24 cellular contexts compared by ENCODE assay signal in the genomic region with DNA sequence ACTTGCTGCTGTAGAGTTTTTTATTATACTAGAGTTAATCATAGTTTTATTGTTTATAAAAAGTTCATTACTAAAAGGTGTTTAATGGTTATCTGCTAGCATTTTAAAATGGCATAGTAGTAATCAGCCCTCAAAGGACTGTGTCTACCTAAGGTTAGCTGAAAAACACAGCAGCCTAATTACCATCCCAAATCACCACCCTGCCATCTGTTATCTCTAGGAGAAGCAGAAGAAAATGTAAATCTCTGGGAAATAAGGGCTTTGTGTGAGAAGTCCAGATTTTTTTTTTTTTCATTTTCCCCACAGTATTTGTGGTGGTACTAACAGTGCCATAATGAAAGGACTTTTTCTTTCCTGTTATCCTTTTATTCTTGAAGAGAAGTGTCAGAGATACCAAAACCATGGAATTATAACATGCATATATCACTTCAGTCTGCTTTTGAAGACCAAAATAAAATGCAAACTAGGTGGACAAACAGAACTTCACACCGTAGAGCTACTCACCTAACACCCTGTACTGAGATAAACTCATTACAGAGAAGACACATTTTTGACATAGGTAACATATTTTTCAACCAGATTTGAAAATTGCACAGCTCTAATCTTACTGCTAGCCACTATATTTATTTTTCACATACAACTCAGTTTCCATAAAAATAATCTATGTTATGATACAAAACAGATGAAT.
"Had no signal": no experiment of that assay in that cellular context is flagged by ENCODE, and none has a peak within 500 bp of the region (broad histone marks: within the 10 kb centered on the region; RNA-seq: fewer than 3 reads in every experiment).

No MANE protein-coding gene starts in this region.

- H3K4me3 Mint-ChIP-seq: activated CD4-positive, alpha-beta memory T cell treated with anti-CD3 and anti-CD28 coated beads, Interleukin-2, amount 10 ng/mL, durations not matched to agents 7 days and 5 days; activated CD4-positive, alpha-beta T cell treated with anti-CD3 and anti-CD28 coated beads, Interleukin-2, amount 10 ng/mL, durations not matched to agents 7 days and 5 days; activated T-cell treated with anti-CD3 and anti-CD28 coated beads, Interleukin-2, amount 50 U/mL, for 24 hours; activated T-helper 17 cell treated with anti-CD3 and anti-CD28 coated beads, Interleukin-2, amount 50 U/mL, for 72 hours; natural killer cell; neural progenitor cell had no signal

- DNase-seq: activated CD4-positive, alpha-beta memory T cell treated with anti-CD3 and anti-CD28 coated beads, Interleukin-2, amount 10 ng/mL, durations not matched to agents 7 days and 5 days; activated CD4-positive, alpha-beta T cell treated with anti-CD3 and anti-CD28 coated beads, Interleukin-2, amount 10 ng/mL, durations not matched to agents 7 days and 5 days; activated CD4-positive, CD25-positive, alpha-beta regulatory T cell treated with anti-CD3 and anti-CD28 coated beads, Interleukin-2, amount 50 U/mL, for 72 hours; activated CD8-positive, alpha-beta memory T cell treated with anti-CD3 and anti-CD28 coated beads, Interleukin-2, amount 50 U/mL, for 48 hours; activated gamma-delta T cell treated with Interleukin-2 at 50 U/mL for 16 hours; activated naive CD4-positive, alpha-beta T cell treated with anti-CD3 and anti-CD28 coated beads, Interleukin-2, amount 50 U/mL, for 16 hours; activated T-cell treated with anti-CD3 and anti-CD28 coated beads, Interleukin-2, amount 50 U/mL, for 24 hours; anterior cingulate cortex; body of pancreas; foreskin keratinocyte; heart right ventricle; lower lobe of right lung; mesenchymal stem cell; natural killer cell; occipital lobe; right cardiac atrium; stimulated activated CD4-positive, alpha-beta T cell treated with anti-CD3 and anti-CD28 coated beads, Interleukin-2, amount 100 ng/mL, for 48 hours; stimulated activated naive CD8-positive, alpha-beta T cell treated with anti-CD3 and anti-CD28 coated beads, Interleukin-15, Interleukin-2, amounts not matched to agents 100 U/mL and 50 U/mL, for 24 hours; T-helper 2 cell; upper lobe of left lung had no signal

- H3K36me3 Mint-ChIP-seq: natural killer cell, neural progenitor cell had no signal

- H3K4me1 ChIP-seq: body of pancreas, lower lobe of right lung, neural progenitor cell, parathyroid adenoma, upper lobe of left lung had no signal

- FAIRE-seq: endothelial cell of umbilical vein had no signal

- ATAC-seq: activated T-helper 17 cell treated with anti-CD3 and anti-CD28 coated beads, Interleukin-2, amount 50 U/mL, for 72 hours; body of pancreas; lower lobe of right lung; natural killer cell; stimulated activated naive CD8-positive, alpha-beta T cell treated with anti-CD3 and anti-CD28 coated beads, Interleukin-15, Interleukin-2, amounts not matched to agents 100 U/mL and 50 U/mL, for 24 hours had no signal

- H3K36me3 ChIP-seq: heart right ventricle, lower lobe of right lung, neural progenitor cell, upper lobe of left lung had no signal

- H3K27ac Mint-ChIP-seq: activated CD4-positive, alpha-beta memory T cell treated with anti-CD3 and anti-CD28 coated beads, Interleukin-2, amount 10 ng/mL, durations not matched to agents 7 days and 5 days; activated CD4-positive, alpha-beta T cell treated with anti-CD3 and anti-CD28 coated beads, Interleukin-2, amount 10 ng/mL, durations not matched to agents 7 days and 5 days; activated T-cell treated with anti-CD3 and anti-CD28 coated beads, Interleukin-2, amount 50 U/mL, for 24 hours; activated T-helper 17 cell treated with anti-CD3 and anti-CD28 coated beads, Interleukin-2, amount 50 U/mL, for 72 hours; natural killer cell; neural progenitor cell had no signal

- H3K4me3 ChIP-seq: body of pancreas, heart right ventricle, lower lobe of right lung, neural progenitor cell, upper lobe of left lung had no signal

- H2AFZ ChIP-seq: neural progenitor cell, parathyroid adenoma had no signal

- H3K4me2 ChIP-seq: neural progenitor cell had no signal

- H3K9ac ChIP-seq: neural progenitor cell, parathyroid adenoma had no signal

- H3K27me3 Mint-ChIP-seq: activated CD4-positive, alpha-beta memory T cell treated with anti-CD3 and anti-CD28 coated beads, Interleukin-2, amount 10 ng/mL, durations not matched to agents 7 days and 5 days; activated CD4-positive, alpha-beta T cell treated with anti-CD3 and anti-CD28 coated beads, Interleukin-2, amount 10 ng/mL, durations not matched to agents 7 days and 5 days; activated T-cell treated with anti-CD3 and anti-CD28 coated beads, Interleukin-2, amount 50 U/mL, for 24 hours; activated T-helper 17 cell treated with anti-CD3 and anti-CD28 coated beads, Interleukin-2, amount 50 U/mL, for 72 hours had no signal

- H3K79me2 ChIP-seq: parathyroid adenoma had no signal

- H3K27ac ChIP-seq: body of pancreas, foreskin keratinocyte, lower lobe of right lung, neural progenitor cell, parathyroid adenoma, upper lobe of left lung had no signal

- H3K27me3 ChIP-seq: body of pancreas, foreskin keratinocyte, heart right ventricle, neural progenitor cell, upper lobe of left lung had no signal

- H3K9me3 ChIP-seq: body of pancreas, lower lobe of right lung, upper lobe of left lung had no signal

- H3K4me1 Mint-ChIP-seq: activated CD4-positive, alpha-beta memory T cell treated with anti-CD3 and anti-CD28 coated beads, Interleukin-2, amount 10 ng/mL, durations not matched to agents 7 days and 5 days; activated CD4-positive, alpha-beta T cell treated with anti-CD3 and anti-CD28 coated beads, Interleukin-2, amount 10 ng/mL, durations not matched to agents 7 days and 5 days; activated T-helper 17 cell treated with anti-CD3 and anti-CD28 coated beads, Interleukin-2, amount 50 U/mL, for 72 hours; natural killer cell; neural progenitor cell had no signal
